In the genomic region with DNA sequence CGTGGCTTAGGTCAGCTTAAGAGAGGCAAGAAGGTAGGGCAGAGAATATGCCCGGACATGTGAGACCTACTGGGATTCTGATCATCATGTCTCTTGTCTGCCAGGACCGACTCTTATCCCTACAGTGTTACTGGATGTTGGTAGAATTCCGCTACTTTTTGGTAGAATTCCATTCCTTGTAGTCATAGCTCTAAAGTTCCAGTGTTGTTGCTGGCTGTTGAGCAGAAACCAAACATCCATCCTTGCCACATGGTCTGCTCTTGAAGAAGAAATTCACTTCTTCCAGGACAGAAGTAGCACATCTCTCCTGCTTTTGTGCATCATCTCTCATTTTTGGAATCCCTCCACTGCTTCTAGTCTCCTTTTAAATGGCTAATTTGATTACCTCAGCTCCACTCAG, we compare ENCODE assay signal across 15 cellular contexts.
"Had no signal": no experiment of that assay in that cellular context is flagged by ENCODE, and none has a peak within 500 bp of the region (broad histone marks: within the 10 kb centered on the region; RNA-seq: fewer than 3 reads in every experiment).

No MANE protein-coding gene starts in this region.

- DNase-seq: activated B cell treated with CpG ODN at 0.5 μM for 24 hours; activated CD4-positive, alpha-beta T cell treated with anti-CD3 and anti-CD28 coated beads, Interleukin-2, amount 50 U/mL, for 1 hour; activated effector memory CD4-positive, alpha-beta T cell treated with Interleukin-2 at 50 U/mL for 16 hours; activated T-cell treated with anti-CD3 and anti-CD28 coated beads, Interleukin-2, amount 50 U/mL, for 1 hour; amygdala; mammary epithelial cell; natural killer cell; occipital lobe; right lobe of liver had no signal

- H3K27me3 ChIP-seq: foreskin keratinocyte, right lobe of liver, tibial nerve had no signal

- H3K4me1 ChIP-seq: foreskin keratinocyte, prostate gland, right lobe of liver, tibial nerve had no signal

- ATAC-seq: esophagus mucosa; foreskin keratinocyte; left lobe of liver; natural killer cell; right lobe of liver; stimulated activated effector memory CD8-positive, alpha-beta T cell treated with anti-CD3 and anti-CD28 coated beads, Interleukin-12 subunit alpha, Interleukin-12 subunit beta, amount 100 ng/mL, for 72 hours had no signal

- H3K4me3 ChIP-seq: prostate gland, right lobe of liver, tibial nerve had no signal

- H3K36me3 ChIP-seq: prostate gland, right lobe of liver, tibial nerve had no signal

- H3K9me3 ChIP-seq: prostate gland, right lobe of liver, tibial nerve had no signal

- H3K27ac ChIP-seq: foreskin keratinocyte, prostate gland, right lobe of liver, tibial nerve had no signal
